ENCODE assay signal across 2 cellular contexts in genomic region chr11:90639687-90640086, GRCh38.
TF ChIP-seq lines count a peak whose summit lies in the region.

No MANE protein-coding gene starts in this region.

TF ChIP-seq in SK-N-SH, 30 proteins besides CTCF, POLR2A, EP300 and RAD21 (continued from another document):
- TF ChIP-seq, protein P1, sequence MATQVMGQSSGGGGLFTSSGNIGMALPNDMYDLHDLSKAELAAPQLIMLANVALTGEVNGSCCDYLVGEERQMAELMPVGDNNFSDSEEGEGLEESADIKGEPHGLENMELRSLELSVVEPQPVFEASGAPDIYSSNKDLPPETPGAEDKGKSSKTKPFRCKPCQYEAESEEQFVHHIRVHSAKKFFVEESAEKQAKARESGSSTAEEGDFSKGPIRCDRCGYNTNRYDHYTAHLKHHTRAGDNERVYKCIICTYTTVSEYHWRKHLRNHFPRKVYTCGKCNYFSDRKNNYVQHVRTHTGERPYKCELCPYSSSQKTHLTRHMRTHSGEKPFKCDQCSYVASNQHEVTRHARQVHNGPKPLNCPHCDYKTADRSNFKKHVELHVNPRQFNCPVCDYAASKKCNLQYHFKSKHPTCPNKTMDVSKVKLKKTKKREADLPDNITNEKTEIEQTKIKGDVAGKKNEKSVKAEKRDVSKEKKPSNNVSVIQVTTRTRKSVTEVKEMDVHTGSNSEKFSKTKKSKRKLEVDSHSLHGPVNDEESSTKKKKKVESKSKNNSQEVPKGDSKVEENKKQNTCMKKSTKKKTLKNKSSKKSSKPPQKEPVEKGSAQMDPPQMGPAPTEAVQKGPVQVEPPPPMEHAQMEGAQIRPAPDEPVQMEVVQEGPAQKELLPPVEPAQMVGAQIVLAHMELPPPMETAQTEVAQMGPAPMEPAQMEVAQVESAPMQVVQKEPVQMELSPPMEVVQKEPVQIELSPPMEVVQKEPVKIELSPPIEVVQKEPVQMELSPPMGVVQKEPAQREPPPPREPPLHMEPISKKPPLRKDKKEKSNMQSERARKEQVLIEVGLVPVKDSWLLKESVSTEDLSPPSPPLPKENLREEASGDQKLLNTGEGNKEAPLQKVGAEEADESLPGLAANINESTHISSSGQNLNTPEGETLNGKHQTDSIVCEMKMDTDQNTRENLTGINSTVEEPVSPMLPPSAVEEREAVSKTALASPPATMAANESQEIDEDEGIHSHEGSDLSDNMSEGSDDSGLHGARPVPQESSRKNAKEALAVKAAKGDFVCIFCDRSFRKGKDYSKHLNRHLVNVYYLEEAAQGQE (IDR thresholded peaks at IDR 0.05; ENCODE audit: low read depth, low read length), result no peak
- TF ChIP-seq USF1 (IDR thresholded peaks at IDR 0.05; ENCODE audit: borderline replicate concordance, low read depth), result no peak
- no peak for TF ChIP-seq MEF2A (IDR thresholded peaks at IDR 0.05; ENCODE audit: borderline replicate concordance, low read depth)
- TF ChIP-seq MAX (IDR thresholded peaks at IDR 0.05; ENCODE audit: low read depth), result no peak
- no peak for TF ChIP-seq USF2 (IDR thresholded peaks at IDR 0.05; ENCODE audit: borderline replicate concordance, low read depth, low read length)
- no peak for TF ChIP-seq CHD2 (IDR thresholded peaks at IDR 0.05; ENCODE audit: low read length, partially characterized antibody)
- TF ChIP-seq TCF12 (IDR thresholded peaks at IDR 0.05), result no peak
- no peak for TF ChIP-seq EZH2phosphoT487 (IDR thresholded peaks at IDR 0.05; ENCODE audit: borderline replicate concordance, low read depth)
- TF ChIP-seq, protein P2, sequence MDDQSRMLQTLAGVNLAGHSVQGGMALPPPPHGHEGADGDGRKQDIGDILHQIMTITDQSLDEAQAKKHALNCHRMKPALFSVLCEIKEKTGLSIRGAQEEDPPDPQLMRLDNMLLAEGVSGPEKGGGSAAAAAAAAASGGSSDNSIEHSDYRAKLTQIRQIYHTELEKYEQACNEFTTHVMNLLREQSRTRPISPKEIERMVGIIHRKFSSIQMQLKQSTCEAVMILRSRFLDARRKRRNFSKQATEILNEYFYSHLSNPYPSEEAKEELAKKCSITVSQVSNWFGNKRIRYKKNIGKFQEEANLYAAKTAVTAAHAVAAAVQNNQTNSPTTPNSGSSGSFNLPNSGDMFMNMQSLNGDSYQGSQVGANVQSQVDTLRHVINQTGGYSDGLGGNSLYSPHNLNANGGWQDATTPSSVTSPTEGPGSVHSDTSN (IDR thresholded peaks at IDR 0.05), result no peak
- TF ChIP-seq TEAD4 (IDR thresholded peaks at IDR 0.05; ENCODE audit: borderline replicate concordance, insufficient read depth), result no peak
- no peak for TF ChIP-seq JUND (IDR thresholded peaks at IDR 0.05)
- TF ChIP-seq ZBTB33 (IDR thresholded peaks at IDR 0.05; ENCODE audit: borderline replicate concordance, low read depth), result no peak
- no peak for TF ChIP-seq NRF1 (IDR thresholded peaks at IDR 0.05; ENCODE audit: low read depth, low read length)
- no peak for TF ChIP-seq FOSL2 (IDR thresholded peaks at IDR 0.05; ENCODE audit: borderline replicate concordance, low read depth)
- no peak for TF ChIP-seq GATA2 (CRISPR knock-in tag; IDR thresholded peaks at IDR 0.05)

TF ChIP-seq in SK-N-SH treated with all-trans-retinoic acid at 6 μM for 48 hours, 23 proteins besides CTCF, POLR2A, EP300 and RAD21 (continued from another document):
- TF ChIP-seq POU6F1 (CRISPR knock-in tag; IDR thresholded peaks at IDR 0.05; ENCODE audit: borderline replicate concordance, low read depth) (no peak), TOX (CRISPR knock-in tag; IDR thresholded peaks at IDR 0.05; ENCODE audit: borderline replicate concordance) (no peak), ZNF565 (CRISPR knock-in tag; conservative IDR thresholded peaks at IDR 0.05; ENCODE audit: low read depth) (no peak)
